Comparison of ENCODE assay signal across 1 cellular context in the genomic region with DNA sequence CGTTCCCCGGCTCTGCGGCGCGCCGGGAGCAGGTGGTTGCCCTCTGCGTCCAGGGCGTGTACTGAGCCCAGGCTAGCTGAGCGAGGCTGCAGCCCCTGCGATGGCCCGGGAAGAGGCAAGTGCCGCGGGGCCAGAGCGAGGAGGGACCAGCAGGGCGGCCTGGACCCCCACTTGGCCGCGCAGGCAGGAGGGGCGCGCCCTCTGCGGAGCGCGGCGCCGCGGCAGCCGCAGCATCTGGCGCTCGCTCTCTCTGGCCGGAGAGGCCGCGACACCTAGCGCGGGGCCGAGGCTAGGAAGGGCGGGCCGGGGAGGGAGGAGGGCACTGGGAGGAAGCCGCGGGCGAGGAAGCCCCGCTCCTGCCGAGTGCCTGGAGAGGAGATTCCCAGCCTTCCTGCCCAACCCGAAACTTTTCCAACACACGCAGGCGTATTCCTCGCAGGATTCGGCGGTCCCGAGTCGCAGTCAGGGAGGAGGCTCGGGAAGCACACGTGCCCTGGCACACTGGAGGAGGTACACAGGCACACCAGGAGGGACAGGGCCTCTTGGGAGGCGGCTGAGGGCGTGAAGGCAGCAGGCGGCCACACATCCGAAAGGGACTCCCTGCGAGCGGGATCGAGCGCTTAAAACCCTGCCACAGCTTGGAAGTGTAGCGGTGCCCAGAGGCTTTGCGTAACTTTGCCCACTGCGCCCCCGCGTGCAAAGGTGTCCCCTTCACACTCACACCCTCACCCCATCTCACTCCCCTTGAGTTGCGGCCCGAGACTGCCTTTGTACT.
A peak's percentile ranks its signal among the peaks of the same experiment; 100 is the strongest.
TF ChIP-seq lines count a peak whose summit lies in the region.

No MANE protein-coding gene starts in this region.

TF ChIP-seq in HepG2, 621 proteins besides CTCF, POLR2A, EP300 and RAD21 (continued from another document and continues in another):
- TF ChIP-seq, protein P1, sequence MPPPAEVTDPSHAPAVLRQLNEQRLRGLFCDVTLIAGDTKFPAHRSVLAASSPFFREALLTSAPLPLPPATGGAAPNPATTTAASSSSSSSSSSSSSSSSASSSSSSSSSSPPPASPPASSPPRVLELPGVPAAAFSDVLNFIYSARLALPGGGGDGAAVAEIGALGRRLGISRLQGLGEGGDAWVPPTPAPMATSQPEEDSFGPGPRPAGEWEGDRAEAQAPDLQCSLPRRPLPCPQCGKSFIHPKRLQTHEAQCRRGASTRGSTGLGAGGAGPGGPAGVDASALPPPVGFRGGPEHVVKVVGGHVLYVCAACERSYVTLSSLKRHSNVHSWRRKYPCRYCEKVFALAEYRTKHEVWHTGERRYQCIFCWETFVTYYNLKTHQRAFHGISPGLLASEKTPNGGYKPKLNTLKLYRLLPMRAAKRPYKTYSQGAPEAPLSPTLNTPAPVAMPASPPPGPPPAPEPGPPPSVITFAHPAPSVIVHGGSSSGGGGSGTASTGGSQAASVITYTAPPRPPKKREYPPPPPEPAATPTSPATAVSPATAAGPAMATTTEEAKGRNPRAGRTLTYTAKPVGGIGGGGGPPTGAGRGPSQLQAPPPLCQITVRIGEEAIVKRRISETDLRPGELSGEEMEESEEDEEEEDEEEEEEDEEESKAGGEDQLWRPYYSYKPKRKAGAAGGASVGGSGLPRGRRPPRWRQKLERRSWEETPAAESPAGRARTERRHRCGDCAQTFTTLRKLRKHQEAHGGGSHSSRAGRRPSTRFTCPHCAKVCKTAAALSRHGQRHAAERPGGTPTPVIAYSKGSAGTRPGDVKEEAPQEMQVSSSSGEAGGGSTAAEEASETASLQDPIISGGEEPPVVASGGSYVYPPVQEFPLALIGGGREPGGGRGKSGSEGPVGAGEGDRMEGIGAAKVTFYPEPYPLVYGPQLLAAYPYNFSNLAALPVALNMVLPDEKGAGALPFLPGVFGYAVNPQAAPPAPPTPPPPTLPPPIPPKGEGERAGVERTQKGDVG (CRISPR knock-in tag; IDR thresholded peaks at IDR 0.05; ENCODE audit: borderline replicate concordance) = peak; percentile 89; the same call in 1 of the 2 replicates
- TF ChIP-seq EEA1 (CRISPR knock-in tag; IDR thresholded peaks at IDR 0.05; ENCODE audit: borderline replicate concordance) (no peak), NR1H2 (CRISPR knock-in tag; IDR thresholded peaks at IDR 0.05; ENCODE audit: borderline replicate concordance, low read depth) (no peak), ZNF367 (CRISPR knock-in tag; IDR thresholded peaks at IDR 0.05; ENCODE audit: borderline replicate concordance) (no peak), SRF (IDR thresholded peaks at IDR 0.05; ENCODE audit: low read depth, low read length) (no peak), ZNF333 (CRISPR knock-in tag; IDR thresholded peaks at IDR 0.05; ENCODE audit: borderline replicate concordance) (0 out of 2 replicates have a peak, but pooled peaks have one; percentile 9), CBFB (CRISPR knock-in tag; IDR thresholded peaks at IDR 0.05) (no peak), ZNF788 (CRISPR knock-in tag; IDR thresholded peaks at IDR 0.05; ENCODE audit: borderline replicate concordance) (no peak), ZNF75D (CRISPR knock-in tag; IDR thresholded peaks at IDR 0.05; ENCODE audit: borderline replicate concordance) (no peak), MBNL3 (CRISPR knock-in tag; conservative IDR thresholded peaks at IDR 0.05) (no peak), ZBTB7A (CRISPR knock-in tag; IDR thresholded peaks at IDR 0.05) (0 out of 2 replicates have a peak, but pooled peaks have one; percentile 54), MBD4 (IDR thresholded peaks at IDR 0.05; ENCODE audit: borderline replicate concordance, low read length) (no peak), ZNF101 (CRISPR knock-in tag; IDR thresholded peaks at IDR 0.05; ENCODE audit: borderline replicate concordance, low read depth) (no peak), ZNF597 (CRISPR knock-in tag; IDR thresholded peaks at IDR 0.05) (no peak), ARID5B (CRISPR knock-in tag; IDR thresholded peaks at IDR 0.05) (no peak; the same call in 1 of the 2 replicates), MTA1 (CRISPR knock-in tag; IDR thresholded peaks at IDR 0.05; ENCODE audit: borderline replicate concordance) (peak; percentile 86; the same call in 1 of the 2 replicates), PRPF4 (IDR thresholded peaks at IDR 0.05; ENCODE audit: low read depth, low read length, poor library complexity, severe bottlenecking) (no peak), HMG20A (CRISPR knock-in tag; IDR thresholded peaks at IDR 0.05; ENCODE audit: borderline replicate concordance) (no peak), HNRNPUL1 (IDR thresholded peaks at IDR 0.05; ENCODE audit: low read depth, low read length) (no peak), FOXA3 (CRISPR knock-in tag; IDR thresholded peaks at IDR 0.05) (0 out of 2 replicates have a peak, but pooled peaks have one; percentile 30), SP1 (IDR thresholded peaks at IDR 0.05) (no peak), SP1 (CRISPR knock-in tag; IDR thresholded peaks at IDR 0.05) (no peak), ZNF552 (CRISPR knock-in tag; IDR thresholded peaks at IDR 0.05; ENCODE audit: borderline replicate concordance) (peak; percentile 49; the same call in 1 of the 2 replicates), ZNF446 (CRISPR knock-in tag; IDR thresholded peaks at IDR 0.05) (no peak; the same call in 1 of the 2 replicates), ZFX (CRISPR knock-in tag; IDR thresholded peaks at IDR 0.05; ENCODE audit: low read depth) (peak; percentile 80), MIER2 (CRISPR knock-in tag; IDR thresholded peaks at IDR 0.05) (no peak), ZNF503 (CRISPR knock-in tag; IDR thresholded peaks at IDR 0.05) (0 out of 2 replicates have a peak, but pooled peaks have one; percentile 32)
- TF ChIP-seq, protein P2, sequence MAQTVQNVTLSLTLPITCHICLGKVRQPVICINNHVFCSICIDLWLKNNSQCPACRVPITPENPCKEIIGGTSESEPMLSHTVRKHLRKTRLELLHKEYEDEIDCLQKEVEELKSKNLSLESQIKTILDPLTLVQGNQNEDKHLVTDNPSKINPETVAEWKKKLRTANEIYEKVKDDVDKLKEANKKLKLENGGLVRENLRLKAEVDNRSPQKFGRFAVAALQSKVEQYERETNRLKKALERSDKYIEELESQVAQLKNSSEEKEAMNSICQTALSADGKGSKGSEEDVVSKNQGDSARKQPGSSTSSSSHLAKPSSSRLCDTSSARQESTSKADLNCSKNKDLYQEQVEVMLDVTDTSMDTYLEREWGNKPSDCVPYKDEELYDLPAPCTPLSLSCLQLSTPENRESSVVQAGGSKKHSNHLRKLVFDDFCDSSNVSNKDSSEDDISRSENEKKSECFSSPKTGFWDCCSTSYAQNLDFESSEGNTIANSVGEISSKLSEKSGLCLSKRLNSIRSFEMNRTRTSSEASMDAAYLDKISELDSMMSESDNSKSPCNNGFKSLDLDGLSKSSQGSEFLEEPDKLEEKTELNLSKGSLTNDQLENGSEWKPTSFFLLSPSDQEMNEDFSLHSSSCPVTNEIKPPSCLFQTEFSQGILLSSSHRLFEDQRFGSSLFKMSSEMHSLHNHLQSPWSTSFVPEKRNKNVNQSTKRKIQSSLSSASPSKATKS (CRISPR knock-in tag; IDR thresholded peaks at IDR 0.05) = no peak
- TF ChIP-seq, protein P3, sequence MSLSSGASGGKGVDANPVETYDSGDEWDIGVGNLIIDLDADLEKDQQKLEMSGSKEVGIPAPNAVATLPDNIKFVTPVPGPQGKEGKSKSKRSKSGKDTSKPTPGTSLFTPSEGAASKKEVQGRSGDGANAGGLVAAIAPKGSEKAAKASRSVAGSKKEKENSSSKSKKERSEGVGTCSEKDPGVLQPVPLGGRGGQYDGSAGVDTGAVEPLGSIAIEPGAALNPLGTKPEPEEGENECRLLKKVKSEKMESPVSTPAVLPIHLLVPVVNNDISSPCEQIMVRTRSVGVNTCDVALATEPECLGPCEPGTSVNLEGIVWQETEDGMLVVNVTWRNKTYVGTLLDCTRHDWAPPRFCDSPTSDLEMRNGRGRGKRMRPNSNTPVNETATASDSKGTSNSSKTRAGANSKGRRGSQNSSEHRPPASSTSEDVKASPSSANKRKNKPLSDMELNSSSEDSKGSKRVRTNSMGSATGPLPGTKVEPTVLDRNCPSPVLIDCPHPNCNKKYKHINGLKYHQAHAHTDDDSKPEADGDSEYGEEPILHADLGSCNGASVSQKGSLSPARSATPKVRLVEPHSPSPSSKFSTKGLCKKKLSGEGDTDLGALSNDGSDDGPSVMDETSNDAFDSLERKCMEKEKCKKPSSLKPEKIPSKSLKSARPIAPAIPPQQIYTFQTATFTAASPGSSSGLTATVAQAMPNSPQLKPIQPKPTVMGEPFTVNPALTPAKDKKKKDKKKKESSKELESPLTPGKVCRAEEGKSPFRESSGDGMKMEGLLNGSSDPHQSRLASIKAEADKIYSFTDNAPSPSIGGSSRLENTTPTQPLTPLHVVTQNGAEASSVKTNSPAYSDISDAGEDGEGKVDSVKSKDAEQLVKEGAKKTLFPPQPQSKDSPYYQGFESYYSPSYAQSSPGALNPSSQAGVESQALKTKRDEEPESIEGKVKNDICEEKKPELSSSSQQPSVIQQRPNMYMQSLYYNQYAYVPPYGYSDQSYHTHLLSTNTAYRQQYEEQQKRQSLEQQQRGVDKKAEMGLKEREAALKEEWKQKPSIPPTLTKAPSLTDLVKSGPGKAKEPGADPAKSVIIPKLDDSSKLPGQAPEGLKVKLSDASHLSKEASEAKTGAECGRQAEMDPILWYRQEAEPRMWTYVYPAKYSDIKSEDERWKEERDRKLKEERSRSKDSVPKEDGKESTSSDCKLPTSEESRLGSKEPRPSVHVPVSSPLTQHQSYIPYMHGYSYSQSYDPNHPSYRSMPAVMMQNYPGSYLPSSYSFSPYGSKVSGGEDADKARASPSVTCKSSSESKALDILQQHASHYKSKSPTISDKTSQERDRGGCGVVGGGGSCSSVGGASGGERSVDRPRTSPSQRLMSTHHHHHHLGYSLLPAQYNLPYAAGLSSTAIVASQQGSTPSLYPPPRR (CRISPR knock-in tag; IDR thresholded peaks at IDR 0.05; ENCODE audit: borderline replicate concordance) = peak; percentile 50; the same call in 1 of the 2 replicates
